ENCODE assay signal across 8 cellular contexts in genomic region chr22:21734540-21735197, GRCh38. TPM values are rescaled to one million over a fixed set of nuclear protein-coding genes. Genes with fewer than 3 reads are reported as not detected.
DNase-seq lines count a peak whose midpoint lies in the region; ATAC-seq and TF ChIP-seq lines count a peak whose summit lies in the region.

No MANE protein-coding gene starts in this region.

- H3K79me2 ChIP-seq in trophoblast cell (ENCODE audit: control insufficient read depth, insufficient read depth, low read length, poor library complexity): peaks cover 3% of the 10 kb centered on the region

- DNase-seq in NCI-H748 (lab: John Stamatoyannopoulos, UW; ENCODE audit: unreplicated experiment) (peak; percentile 24), NCI-H748 treated with DMSO at 0.1 percent for 48 hours (lab: John Stamatoyannopoulos, UW) (no peak), Peyer's patch (peak in 1 of 3 donors; percentile 28), epithelial cell of proximal tubule (ENCODE audit: low read depth) (no peak), trophoblast cell (peak in 1 of 2 donors; percentile 12), GDM1 (lab: John Stamatoyannopoulos, UW) (no peak), NCI-H2196 (lab: John Stamatoyannopoulos, UW; ENCODE audit: unreplicated experiment) (no peak)

- H3K9ac ChIP-seq in trophoblast cell (ENCODE audit: low read length): no peak overlapping the region

- WGBS in trophoblast cell (ENCODE audit: extremely low coverage, insufficient coverage, insufficient read length): no CpG with 5 or more reads among the region's 8 CpGs

- ATAC-seq in GM19351 (IDR thresholded peaks at IDR 0.05; ENCODE audit: unreplicated experiment): no peak

- no peak overlapping the region for H2BK12ac ChIP-seq in trophoblast cell (ENCODE audit: low read length)

- H4K8ac ChIP-seq in trophoblast cell (ENCODE audit: low read depth, low read length): no peak overlapping the region

- no peak for TF ChIP-seq POLR2A in Peyer's patch (IDR thresholded peaks at IDR 0.05)

- H2BK5ac ChIP-seq in trophoblast cell (ENCODE audit: low read depth, low read length, poor library complexity): no peak overlapping the region

- no peaks in the 10 kb centered on the region for H3K36me3 ChIP-seq in Peyer's patch
- no peaks in the 10 kb centered on the region for H3K36me3 ChIP-seq in trophoblast cell (ENCODE audit: control insufficient read depth in 1 of 2, insufficient read depth in 2 of 2, low read length in 2 of 2)

- H3K27ac ChIP-seq in Peyer's patch: peak overlapping the region; percentile 66 to 89 (median 84)
- no peak overlapping the region for H3K27ac ChIP-seq in trophoblast cell (ENCODE audit: low read depth, low read length)

- H3K4me3 ChIP-seq in Peyer's patch (peak overlapping the region; percentile 48 to 86 (median 76)), epithelial cell of proximal tubule (ENCODE audit: low read depth, low read length) (peak overlapping the region; percentile 69), trophoblast cell (ENCODE audit: low read depth, low read length) (no peak overlapping the region)

- no peaks in the 10 kb centered on the region for H3K9me3 ChIP-seq in Peyer's patch
- peaks cover 4% of the 10 kb centered on the region for H3K9me3 ChIP-seq in trophoblast cell (ENCODE audit: insufficient read depth, low read depth, low read length)

- no peak overlapping the region for H3K18ac ChIP-seq in trophoblast cell (ENCODE audit: low read length)

- H3K27me3 ChIP-seq in Peyer's patch (no peaks in the 10 kb centered on the region), trophoblast cell (ENCODE audit: insufficient read depth, low read length) (no peaks in the 10 kb centered on the region)

- TF ChIP-seq CTCF in Peyer's patch (IDR thresholded peaks at IDR 0.05): no peak
- TF ChIP-seq CTCF in epithelial cell of proximal tubule (conservative IDR thresholded peaks at IDR 0.05; ENCODE audit: low read depth, low read length): no peak

- H3K23ac ChIP-seq in trophoblast cell (ENCODE audit: low read length): no peak overlapping the region

- peaks cover 2% of the 10 kb centered on the region for H3K79me1 ChIP-seq in trophoblast cell (ENCODE audit: low read length)

- H3K4me2 ChIP-seq in trophoblast cell (ENCODE audit: low read length): peak overlapping the region; percentile 92

- no peak overlapping the region for H2AFZ ChIP-seq in trophoblast cell (ENCODE audit: insufficient read depth, low read length, poor library complexity)

- no peak overlapping the region for H2BK120ac ChIP-seq in trophoblast cell (ENCODE audit: insufficient read depth, low read length, poor library complexity)

- H3K4me1 ChIP-seq in Peyer's patch (peaks cover 0 to 10% (median 3%) of the 10 kb centered on the region in 4 donors), trophoblast cell (ENCODE audit: control insufficient read depth in 1 of 2, insufficient read depth in 2 of 2, low read length in 2 of 2) (peaks cover 4 to 5% of the 10 kb centered on the region in 2 experiments)

- no peak overlapping the region for H4K91ac ChIP-seq in trophoblast cell (ENCODE audit: low read depth, low read length)

- no peak overlapping the region for H2AK5ac ChIP-seq in trophoblast cell (ENCODE audit: low read length)

- H4K12ac ChIP-seq in trophoblast cell (ENCODE audit: low read depth, low read length): no peak overlapping the region

- H3K14ac ChIP-seq in trophoblast cell (ENCODE audit: low read length): no peak overlapping the region

- H3K4ac ChIP-seq in trophoblast cell (ENCODE audit: low read depth, low read length): no peak overlapping the region

RNA-seq across cellular contexts. Expression of gene YPEL1, which starts 0.9 kb away (rescaled TPM):
- total RNA-seq in Peyer's patch (1 to 10 TPM; 3.3 to 4.8 (median 3.4) TPM), epithelial cell of proximal tubule (1.5 and 7.3 TPM in 2 replicates)
- 1.7 and 2.4 TPM in 2 replicates for polyA plus RNA-seq in trophoblast cell (2013)
